10 cellular contexts compared by ENCODE assay signal in genomic region chr10:37495415-37495814, GRCh38.
DNase-seq lines count a peak whose midpoint lies in the region; ATAC-seq and TF ChIP-seq lines count a peak whose summit lies in the region.
"Had no signal": no experiment of that assay in that cellular context is flagged by ENCODE, and none has a peak within 500 bp of the region (broad histone marks: within the 10 kb centered on the region; RNA-seq: fewer than 3 reads in every experiment).

No MANE protein-coding gene starts in this region.

- H3K4me1 ChIP-seq in psoas muscle (no peaks in the 10 kb centered on the region), prostate gland (replicated peaks) (no peaks in the 10 kb centered on the region)

- H3K27me3 ChIP-seq in psoas muscle (ENCODE audit: insufficient read depth in 3 of 3, low read length in 2 of 3) (peaks cover 0 to 1% (median 0%) of the 10 kb centered on the region in 3 donors), prostate gland (replicated peaks; ENCODE audit: insufficient read depth) (no peaks in the 10 kb centered on the region)

- TF ChIP-seq CTCF in chondrocyte (IDR thresholded peaks at IDR 0.05), result peak; percentile 54
- TF ChIP-seq CTCF in psoas muscle (IDR thresholded peaks at IDR 0.05), result peak; percentile 28
- no peak for TF ChIP-seq CTCF in prostate gland (IDR thresholded peaks at IDR 0.05)

- H3K27ac Mint-ChIP-seq in chondrocyte (ENCODE audit: unreplicated experiment), result no peak overlapping the region
- H3K27ac Mint-ChIP-seq: T-helper 2 cell treated with Interferon-gamma antibody and Interleukin-4, amounts not matched to agents 5 μg/mL and 100 μg/mL, for 36 hours had no signal

- H3K27ac ChIP-seq in psoas muscle (no peak overlapping the region), prostate gland (no peak overlapping the region)

- no peaks in the 10 kb centered on the region for H3K27me3 Mint-ChIP-seq in chondrocyte (ENCODE audit: low read depth)

- no peak for TF ChIP-seq POLR2A in prostate gland (IDR thresholded peaks at IDR 0.05)

- peaks cover 40% of the 10 kb centered on the region for H3K9me3 Mint-ChIP-seq in chondrocyte (ENCODE audit: low read depth)

- no peak overlapping the region for H3K4me3 Mint-ChIP-seq in chondrocyte (ENCODE audit: unreplicated experiment)
- H3K4me3 Mint-ChIP-seq: T-helper 2 cell treated with Interferon-gamma antibody and Interleukin-4, amounts not matched to agents 5 μg/mL and 100 μg/mL, for 36 hours had no signal

- H3K4me1 Mint-ChIP-seq in chondrocyte (ENCODE audit: low read depth), result no peaks in the 10 kb centered on the region

- no peaks in the 10 kb centered on the region for H3K9me3 ChIP-seq in psoas muscle
- H3K9me3 ChIP-seq in prostate gland, result no peaks in the 10 kb centered on the region

- WGBS in psoas muscle, 3 donors, result 59 to 64% (median 61%) methylated on average over 1 of the region's 1 CpG
- 62% methylated on average over 1 of the region's 1 CpG for WGBS in prostate gland

- H3K36me3 ChIP-seq in psoas muscle (ENCODE audit: insufficient read depth in 1 of 2, low read depth in 1 of 2) (no peaks in the 10 kb centered on the region), prostate gland (no peaks in the 10 kb centered on the region)

- ATAC-seq in GM18868 (IDR thresholded peaks at IDR 0.05; ENCODE audit: unreplicated experiment), result peak; percentile 83
- ATAC-seq in psoas muscle, result no peak
- no peak for ATAC-seq in HG03196 (IDR thresholded peaks at IDR 0.05; ENCODE audit: unreplicated experiment)

- H3K36me3 Mint-ChIP-seq in chondrocyte (ENCODE audit: low read depth), result no peaks in the 10 kb centered on the region

- H3K4me3 ChIP-seq in psoas muscle, result no peak overlapping the region
- H3K4me3 ChIP-seq in prostate gland, result no peak overlapping the region

- DNase-seq in NAMALWA (ENCODE audit: low spot score), result peak; percentile 65
- DNase-seq in chondrocyte (ENCODE audit: low spot score), result no peak
- no peak for DNase-seq in psoas muscle
- DNase-seq in NCI-H446 treated with DMSO at 0.1 percent for 48 hours (lab: John Stamatoyannopoulos, UW), result no peak
- no peak for DNase-seq in prostate gland (ENCODE audit: low spot score)
- DNase-seq: islet precursor cell, NCI-H2029 had no signal

- intact Hi-C loops in psoas muscle (cut with DNase I), result no loop called here
- intact Hi-C loops in prostate gland (cut with DNase I), result no loop called here

Comparison
In these comparisons a context has a peak if more than half of its experiments do, and no peak if none do; other contexts are left out.
1. CTCF ChIP-seq: peak in chondrocyte (single experiment) and psoas muscle (single experiment); none in prostate gland (0 of 4).